19 cellular contexts compared by ENCODE assay signal in genomic region chr18:61336766-61337165, GRCh38. TPM values are rescaled to one million over a fixed set of nuclear protein-coding genes. Genes with fewer than 3 reads are reported as not detected.
"Had no signal": no experiment of that assay in that cellular context is flagged by ENCODE, and none has a peak within 500 bp of the region (broad histone marks: within the 10 kb centered on the region; RNA-seq: fewer than 3 reads in every experiment).

No MANE protein-coding gene starts in this region.

- DNase-seq: activated CD4-positive, alpha-beta T cell treated with anti-CD3 and anti-CD28 coated beads, Interleukin-2, amount 50 U/mL, for 1 hour; activated CD8-positive, alpha-beta memory T cell treated with anti-CD3 and anti-CD28 coated beads for 24 hours; activated naive CD4-positive, alpha-beta T cell; activated naive CD8-positive, alpha-beta T cell treated with anti-CD3 and anti-CD28 coated beads, Interleukin-2, amount 10 ng/mL, durations not matched to agents 7 days and 5 days; colonic mucosa; effector CD4-positive, alpha-beta T cell; foreskin fibroblast; heart left ventricle; islet precursor cell; left ventricle myocardium inferior; nephron progenitor cell; stimulated activated naive CD8-positive, alpha-beta T cell treated with anti-CD3 and anti-CD28 coated beads, Interleukin-15, Interleukin-2, amounts not matched to agents 100 U/mL and 50 U/mL, for 24 hours; T-helper 1 cell; T1000 had no signal

RNA-seq across cellular contexts. Expression of gene CDH20, which starts 3.5 kb away (rescaled TPM):
- total RNA-seq: activated T-helper 1 cell treated with anti-CD3 and anti-CD28 coated beads, Interleukin-12 subunit alpha, Interleukin-12 subunit beta, Interleukin-2, Interleukin-4 antibody, amounts not matched to agents 30 ng/mL and 10 ng/mL and 1 ng/mL, durations not matched to agents 14 hours and 24 hours and 36 hours; astrocyte; colonic mucosa; endothelial cell of umbilical vein; left ventricle myocardium inferior; osteoblast; pulmonary artery endothelial cell had no signal
